In the genomic region with DNA sequence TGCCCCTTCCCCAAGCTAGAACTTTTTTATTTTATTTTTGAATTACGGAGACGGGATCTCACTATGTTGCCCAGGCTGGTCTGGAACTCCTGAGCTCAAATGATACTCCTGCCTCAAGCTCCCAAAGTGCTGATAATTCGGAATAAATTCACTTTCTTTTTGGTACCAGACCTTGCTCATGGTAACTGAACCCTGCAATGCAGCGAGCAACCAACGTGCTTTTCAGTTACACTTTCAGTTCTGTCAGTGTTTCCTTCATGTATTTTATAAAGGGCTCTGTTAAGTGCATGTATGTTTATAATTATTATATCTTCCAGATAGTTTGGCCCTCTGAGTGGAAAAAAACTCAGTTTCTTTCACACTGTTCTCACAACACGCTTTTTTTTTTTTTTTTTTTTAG, we compare ENCODE assay signal across 16 cellular contexts. TPM values are rescaled to one million over a fixed set of nuclear protein-coding genes. Genes with fewer than 3 reads are reported as not detected.
DNase-seq lines count a peak whose midpoint lies in the region; FAIRE-seq and TF ChIP-seq lines count a peak whose summit lies in the region.
"Had no signal": no experiment of that assay in that cellular context is flagged by ENCODE, and none has a peak within 500 bp of the region (broad histone marks: within the 10 kb centered on the region; RNA-seq: fewer than 3 reads in every experiment).

No MANE protein-coding gene starts in this region.

- no peaks in the 10 kb centered on the region for H3K23me2 ChIP-seq in H1 (ENCODE audit: low read depth, low read length)

- no peak for TF ChIP-seq EP300 in H1 (IDR thresholded peaks at IDR 0.05; ENCODE audit: borderline replicate concordance in 1 of 2, low read depth in 2 of 2, low read length in 2 of 2)

- H4K8ac ChIP-seq in H1 (ENCODE audit: extremely low read depth, insufficient read depth, low read length): no peak overlapping the region

- no peaks in the 10 kb centered on the region for H3K27me3 ChIP-seq in HUES6 (ENCODE audit: control insufficient read depth, insufficient read depth, low read length)
- no peaks in the 10 kb centered on the region; a peak in 1 of 7 replicates for H3K27me3 ChIP-seq in H1 (replicated peaks in 1 of 4; ENCODE audit: control insufficient read depth in 3 of 4, extremely low read depth in 1 of 4, insufficient read depth in 3 of 4, low read length in 3 of 4)

- H3K9ac ChIP-seq in HUES6 (ENCODE audit: low read length) (peak overlapping the region; percentile 49), H1 (replicated peaks in 1 of 4; ENCODE audit: extremely low read depth in 1 of 4, low read depth in 3 of 4, low read length in 3 of 4) (no peak overlapping the region)

- FAIRE-seq in GM18507 (lab: Jason Lieb, UNC) (peak; percentile 9), H1 (lab: Jason Lieb, UNC) (no peak)

- H3K9me3 ChIP-seq in HUES6 (ENCODE audit: control insufficient read depth, insufficient read depth, low read depth, low read length) (no peaks in the 10 kb centered on the region), H1 (ENCODE audit: insufficient read depth in 2 of 2, low read depth in 1 of 2, low read length in 1 of 2) (no peaks in the 10 kb centered on the region)

- no peak overlapping the region for H4K5ac ChIP-seq in H1 (ENCODE audit: insufficient read length, low read depth, low read length)

- H3K4me1 ChIP-seq in HUES6 (ENCODE audit: control insufficient read depth, insufficient read depth, low read length) (peaks cover 25% of the 10 kb centered on the region), H1 (replicated peaks in 1 of 4; ENCODE audit: control insufficient read depth in 3 of 4, insufficient read depth in 4 of 4, low read length in 3 of 4) (peaks cover 9 to 19% (median 11%) of the 10 kb centered on the region in 4 experiments)

- intact Hi-C loops in posterior cingulate gyrus (cut with DNase I): no loop called here

- H4K91ac ChIP-seq in H1 (replicated peaks; ENCODE audit: insufficient read length, low read length): peak overlapping the region; percentile 4

- peak overlapping the region; percentile 96 for H2BK12ac ChIP-seq in H1 (ENCODE audit: low read depth, low read length)

- peak overlapping the region; percentile 89 for H2AK5ac ChIP-seq in H1 (ENCODE audit: low read depth, low read length)

- H2AFZ ChIP-seq in H1 (ENCODE audit: low read length): no peak overlapping the region

- peak overlapping the region; percentile 54; the same call in 1 of the 2 replicates for H3K27ac ChIP-seq in HUES6 (ENCODE audit: low read depth, low read length)
- peak overlapping the region; percentile 76; the same call in 1 of the 2 replicates for H3K27ac ChIP-seq in H1 (ENCODE audit: low read depth, low read length)

- TF ChIP-seq CTCF in H1 (IDR thresholded peaks at IDR 0.05; ENCODE audit: control extremely low read depth in 1 of 3, insufficient read depth in 1 of 3, low read depth in 1 of 3, low read length in 3 of 3): no peak

- no peak overlapping the region for H3K4ac ChIP-seq in H1 (replicated peaks; ENCODE audit: insufficient read length, low read depth, low read length)

- CTCF ChIA-PET in H1 (lab: Charles Lee; ENCODE audit: partially characterized antibody): interaction anchor here (0.9 to 8.9 kb wide), 8 partner anchors 9 to 80 kb away, joined by 3 to 143 read pairs (median 5); a partner anchor contains a TSS

- no peak for TF ChIP-seq POLR2A in H1 (IDR thresholded peaks at IDR 0.05; ENCODE audit: control extremely low read depth in 1 of 2, low read depth in 2 of 2, low read length in 2 of 2)

- TF ChIP-seq RAD21 in H1 (IDR thresholded peaks at IDR 0.05 in 1 of 2, conservative IDR thresholded peaks at IDR 0.05 in 1 of 2; ENCODE audit: low read depth in 2 of 2, low read length in 2 of 2): no peak

- H3K56ac ChIP-seq in H1 (replicated peaks; ENCODE audit: insufficient read length, low read depth, low read length): no peak overlapping the region

- H3K4me2 ChIP-seq in H1 (ENCODE audit: insufficient read depth in 1 of 2, low read depth in 2 of 2, low read length in 2 of 2): peak overlapping the region; percentile 39 to 56; a peak in 2 of 4 replicates

- no peak overlapping the region for H3K14ac ChIP-seq in H1 (ENCODE audit: insufficient read length)

- no peak overlapping the region for H2BK120ac ChIP-seq in H1 (replicated peaks; ENCODE audit: low read depth, low read length)

- H3K4me3 ChIP-seq in HUES6 (ENCODE audit: low read depth, low read length): no peak overlapping the region; the same call in 1 of the 2 replicates
- H3K4me3 ChIP-seq in H1 (ENCODE audit: extremely low read depth in 1 of 4, insufficient read depth in 2 of 4, low read depth in 3 of 4, low read length in 4 of 4): peak overlapping the region in 1 of 4 experiments; percentile 41; a peak in 1 of 8 replicates

- no peak overlapping the region for H3K23ac ChIP-seq in H1 (ENCODE audit: insufficient read length)

- H3K36me3 ChIP-seq in HUES6 (ENCODE audit: control insufficient read depth, insufficient read depth, low read length) (no peaks in the 10 kb centered on the region), H1 (ENCODE audit: control insufficient read depth in 2 of 4, insufficient read depth in 4 of 4, low read length in 3 of 4) (no peaks in the 10 kb centered on the region)

- peak overlapping the region; percentile 86; the same call in 1 of the 2 replicates for H2BK5ac ChIP-seq in H1 (ENCODE audit: low read depth, low read length)

- WGBS in H1 (ENCODE audit: extremely low coverage in 1 of 2, insufficient coverage in 1 of 2, insufficient read length in 1 of 2, insufficient replicate concordance in 2 of 2, low coverage in 1 of 2, low lambda C conversion rate in 2 of 2, missing lambda C conversion rate in 1 of 2), 2 experiments: 74% methylated on average over 6 of the region's 6 CpGs; no CpG with 5 or more reads in 1 of the 2 experiments

- H4K20me1 ChIP-seq in H1 (replicated peaks in 1 of 2; ENCODE audit: control insufficient read depth in 1 of 2, insufficient read depth in 2 of 2, low read length in 2 of 2): no peaks in the 10 kb centered on the region

- H3K18ac ChIP-seq in H1 (ENCODE audit: extremely low read depth, low read length): peak overlapping the region; percentile 75

- DNase-seq in GM18507 (ENCODE audit: extremely low spot score, insufficient read length, low read depth) (no peak), H1 (ENCODE audit: low read depth in 1 of 2, low spot score in 2 of 2) (no peak), AG08396 (ENCODE audit: low spot score) (no peak), posterior cingulate gyrus (no peak), HCEC 1CT (no peak)
- DNase-seq: COR-L47, IMR-90, NCI-H187, NCI-H226, NCI-H524 treated with DMSO at 0.1 percent for 48 hours, OCI-M1, SHP77 treated with DMSO at 0.1 percent for 48 hours, T-helper 17 cell had no signal

- H2BK20ac ChIP-seq in H1 (ENCODE audit: low read length): 0 out of 2 replicates have a peak overlapping the region, but pooled peaks have one; percentile 98

- H2BK15ac ChIP-seq in H1 (ENCODE audit: low read length): no peak overlapping the region

- H3K79me2 ChIP-seq in H1 (ENCODE audit: control insufficient read depth in 1 of 2, insufficient read depth in 2 of 2, low read length in 2 of 2): no peaks in the 10 kb centered on the region

- H3K79me1 ChIP-seq in H1 (ENCODE audit: low read depth, low read length): no peaks in the 10 kb centered on the region

- POLR2A ChIA-PET in H1 (lab: Charles Lee; ENCODE audit: partially characterized antibody): interaction anchor here (0.7 to 2.1 kb wide), 13 partner anchors 9 to 52 kb away, joined by 3 to 9 read pairs (median 4); a partner anchor contains a TSS

RNA-seq across cellular contexts. Expression of a gene that starts 13.9 kb away (rescaled TPM):
- total RNA-seq in H1 (2021; fragmentation: NEBNext Ultra II Directional; extraction: Animal tissue kit (Norgen Biotek cat#: 25700)): 1.3 and 1.6 TPM in 2 replicates
- 1.0 and 1.8 TPM in 2 replicates for polyA plus RNA-seq in H1 (2011; rRNA removed)
- polyA plus RNA-seq in H1 (2011; cell fraction: cytosol; rRNA removed): 0.97 TPM
- polyA plus RNA-seq in H1 (2011; cell fraction: nucleus; rRNA removed): 2.1 TPM
- 1.4 to 2.0 TPM (median 1.5 TPM) in 4 replicates for polyA plus RNA-seq in H1 (2012, experiment 1 of 2)
- polyA plus RNA-seq in H1 (2012, experiment 2 of 2): 1.1 TPM
- polyA plus RNA-seq in H1 (2013, experiment 1 of 2): 0.67 TPM
- polyA plus RNA-seq in H1 (2013, experiment 2 of 2): 0.72 TPM
- 1.4 and 1.6 TPM in 2 replicates for polyA minus RNA-seq in H1 (2011; rRNA and poly(A)+ RNA removed)
- 1.5 TPM for polyA minus RNA-seq in H1 (2011; cell fraction: cytosol; rRNA and poly(A)+ RNA removed)
- 1.9 TPM for polyA minus RNA-seq in H1 (2011; cell fraction: nucleus; rRNA and poly(A)+ RNA removed)
- total RNA-seq: A673, IMR-90, RPMI7951 had no signal
- polyA plus RNA-seq: IMR-90 had no signal

RNA-seq across cellular contexts. Expression of a gene that starts 31.5 kb away (rescaled TPM):
- total RNA-seq in H1 (2021; fragmentation: NEBNext Ultra II Directional; extraction: Animal tissue kit (Norgen Biotek cat#: 25700)): 73.7 and 76.3 TPM in 2 replicates
- 56.6 and 91.0 TPM in 2 replicates for polyA plus RNA-seq in H1 (2011; rRNA removed)
- 30.3 TPM for polyA plus RNA-seq in H1 (2011; cell fraction: cytosol; rRNA removed)
- polyA plus RNA-seq in H1 (2011; cell fraction: nucleus; rRNA removed): 56.4 TPM
- 63.4 to 93.4 TPM (median 83.5 TPM) in 4 replicates for polyA plus RNA-seq in H1 (2012, experiment 1 of 2)
- 84.1 TPM for polyA plus RNA-seq in H1 (2012, experiment 2 of 2)
- polyA plus RNA-seq in H1 (2013, experiment 1 of 2): 34.2 TPM
- 34.4 TPM for polyA plus RNA-seq in H1 (2013, experiment 2 of 2)
- polyA minus RNA-seq in H1 (2011; rRNA and poly(A)+ RNA removed): 28.0 and 32.6 TPM in 2 replicates
- 24.1 TPM for polyA minus RNA-seq in H1 (2011; cell fraction: cytosol; rRNA and poly(A)+ RNA removed)
- 26.3 TPM for polyA minus RNA-seq in H1 (2011; cell fraction: nucleus; rRNA and poly(A)+ RNA removed)

RNA-seq across cellular contexts. Expression of a gene that starts 44.6 kb away (rescaled TPM):
- total RNA-seq in H1 (2021; fragmentation: NEBNext Ultra II Directional; extraction: Animal tissue kit (Norgen Biotek cat#: 25700)): 52.2 and 62.0 TPM in 2 replicates
- 28.6 and 48.9 TPM in 2 replicates for polyA plus RNA-seq in H1 (2011; rRNA removed)
- 20.7 TPM for polyA plus RNA-seq in H1 (2011; cell fraction: cytosol; rRNA removed)
- 44.3 TPM for polyA plus RNA-seq in H1 (2011; cell fraction: nucleus; rRNA removed)
- 31.3 to 45.9 TPM (median 41.7 TPM) in 4 replicates for polyA plus RNA-seq in H1 (2012, experiment 1 of 2)
- 25.4 TPM for polyA plus RNA-seq in H1 (2012, experiment 2 of 2)
- 36.1 TPM for polyA plus RNA-seq in H1 (2013, experiment 1 of 2)
- polyA plus RNA-seq in H1 (2013, experiment 2 of 2): 36.7 TPM
- 3.9 and 5.5 TPM in 2 replicates for polyA minus RNA-seq in H1 (2011; rRNA and poly(A)+ RNA removed)
- polyA minus RNA-seq in H1 (2011; cell fraction: cytosol; rRNA and poly(A)+ RNA removed): 28.0 TPM
- polyA minus RNA-seq in H1 (2011; cell fraction: nucleus; rRNA and poly(A)+ RNA removed): 45.1 TPM

RNA-seq across cellular contexts. Expression of a gene that starts 54.5 kb away (rescaled TPM):
- 79.4 and 82.3 TPM in 2 replicates for total RNA-seq in H1 (2021; fragmentation: NEBNext Ultra II Directional; extraction: Animal tissue kit (Norgen Biotek cat#: 25700))
- polyA plus RNA-seq in H1 (2011; rRNA removed): 15.0 and 30.1 TPM in 2 replicates
- 12.4 TPM for polyA plus RNA-seq in H1 (2011; cell fraction: cytosol; rRNA removed)
- polyA plus RNA-seq in H1 (2011; cell fraction: nucleus; rRNA removed): 33.9 TPM
- 39.5 to 72.9 TPM (median 65.4 TPM) in 4 replicates for polyA plus RNA-seq in H1 (2012, experiment 1 of 2)
- 52.0 TPM for polyA plus RNA-seq in H1 (2012, experiment 2 of 2)
- polyA plus RNA-seq in H1 (2013, experiment 1 of 2): 46.7 TPM
- 47.1 TPM for polyA plus RNA-seq in H1 (2013, experiment 2 of 2)
- 17.9 and 22.6 TPM in 2 replicates for polyA minus RNA-seq in H1 (2011; rRNA and poly(A)+ RNA removed)
- polyA minus RNA-seq in H1 (2011; cell fraction: cytosol; rRNA and poly(A)+ RNA removed): 30.4 TPM
- polyA minus RNA-seq in H1 (2011; cell fraction: nucleus; rRNA and poly(A)+ RNA removed): 30.7 TPM
